10 cellular contexts compared by ENCODE assay signal in genomic region chr16:10180771-10181163, GRCh38. TPM values are rescaled to one million over a fixed set of nuclear protein-coding genes. Genes with fewer than 3 reads are reported as not detected.
DNase-seq lines count a peak whose midpoint lies in the region; ATAC-seq and TF ChIP-seq lines count a peak whose summit lies in the region.
"Had no signal": no experiment of that assay in that cellular context is flagged by ENCODE, and none has a peak within 500 bp of the region (broad histone marks: within the 10 kb centered on the region; RNA-seq: fewer than 3 reads in every experiment).

No MANE protein-coding gene starts in this region.

- H3F3A ChIP-seq in GM23338 (replicated peaks; ENCODE audit: low read depth) = no peaks in the 10 kb centered on the region

- peak; percentile 75 to 78 for TF ChIP-seq CTCF in GM23338 (conservative IDR thresholded peaks at IDR 0.05; ENCODE audit: low read depth in 2 of 2)
- no peak for TF ChIP-seq CTCF in activated B cell treated with CpG ODN at 0.5 μM for 24 hours (IDR thresholded peaks at IDR 0.05)

- intact Hi-C loops in activated B cell treated with CpG ODN at 0.5 μM for 24 hours (cut with micrococcal nuclease) = loop anchor here (1.0 to 10.0 kb wide), 4 partner anchors 533 to 1613 kb away; no protein-coding TSS in a partner anchor

- no peaks in the 10 kb centered on the region for H3K36me3 ChIP-seq in GM23338 (ENCODE audit: insufficient read depth)
- no peaks in the 10 kb centered on the region for H3K36me3 ChIP-seq in skeletal muscle tissue (ENCODE audit: control insufficient read depth in 3 of 3, insufficient read depth in 3 of 3, low read length in 3 of 3)
- H3K36me3 ChIP-seq in CD8-positive, alpha-beta memory T cell (ENCODE audit: insufficient read depth, low read length) = no peaks in the 10 kb centered on the region
- H3K36me3 ChIP-seq: Peyer's patch had no signal

- H3K4me3 Mint-ChIP-seq in GM23338 (peak overlapping the region; percentile 76), activated B cell treated with CpG ODN at 0.5 μM for 24 hours (peak overlapping the region; percentile 78), immature natural killer cell (no peak overlapping the region)
- no peak overlapping the region for H3K4me3 Mint-ChIP-seq in CD8-positive, alpha-beta memory T cell

- H3K27me3 Mint-ChIP-seq in GM23338 (ENCODE audit: insufficient read depth, low read depth, poor library complexity) (peaks cover 40% of the 10 kb centered on the region), activated B cell treated with CpG ODN at 0.5 μM for 24 hours (peaks cover 55% of the 10 kb centered on the region), immature natural killer cell (ENCODE audit: low read depth in 3 of 3) (peaks cover 8 to 24% (median 14%) of the 10 kb centered on the region in 3 donors)
- peaks cover 19 to 40% of the 10 kb centered on the region in 2 donors for H3K27me3 Mint-ChIP-seq in CD8-positive, alpha-beta memory T cell

- 0 out of 2 replicates have a peak, but pooled peaks cover 10% of the 10 kb centered on the region for H3K9me2 ChIP-seq in GM23338 (ENCODE audit: insufficient read depth)

- peaks cover 3% of the 10 kb centered on the region; the same call in 1 of the 2 replicates for H4K20me1 ChIP-seq in GM23338 (replicated peaks; ENCODE audit: insufficient read depth)

- DNase-seq in GM23338 (ENCODE audit: low spot score) (peak; percentile 97), activated B cell treated with CpG ODN at 0.5 μM for 24 hours (peak; percentile 41), globus pallidus (ENCODE audit: low spot score) (peak; percentile 34), immature natural killer cell (no peak), GOT3 (lab: John Stamatoyannopoulos, UW) (no peak)
- no peak for DNase-seq in CD8-positive, alpha-beta memory T cell

- no peaks in the 10 kb centered on the region for H3K79me2 ChIP-seq in GM23338 (replicated peaks; ENCODE audit: insufficient read depth)

- H3K9me3 ChIP-seq in skeletal muscle tissue (ENCODE audit: control insufficient read depth in 3 of 3, low read length in 3 of 3) = no peaks in the 10 kb centered on the region
- no peaks in the 10 kb centered on the region for H3K9me3 ChIP-seq in CD8-positive, alpha-beta memory T cell (ENCODE audit: low read length)
- H3K9me3 ChIP-seq: Peyer's patch, psoas muscle had no signal

- H3K4me3 ChIP-seq in GM23338 (peak overlapping the region; percentile 84), skeletal muscle tissue (ENCODE audit: low read length in 3 of 3) (peak overlapping the region in 2 of 3 donors; percentile 41 to 54)
- no peak overlapping the region for H3K4me3 ChIP-seq in CD8-positive, alpha-beta memory T cell (ENCODE audit: low read length)

- peak overlapping the region; percentile 96 for H2AFZ ChIP-seq in GM23338

- H3K27ac Mint-ChIP-seq in GM23338 = no peak overlapping the region
- H3K27ac Mint-ChIP-seq in activated B cell treated with CpG ODN at 0.5 μM for 24 hours = no peak overlapping the region
- H3K27ac Mint-ChIP-seq in CD8-positive, alpha-beta memory T cell = no peak overlapping the region
- H3K27ac Mint-ChIP-seq in immature natural killer cell = no peak overlapping the region

- no peak overlapping the region for H3K9ac ChIP-seq in skeletal muscle tissue (ENCODE audit: low read depth in 1 of 3, low read length in 3 of 3)

- peak overlapping the region; percentile 94 for H3K4me2 ChIP-seq in GM23338

- H3K9me3 Mint-ChIP-seq in GM23338 = no peaks in the 10 kb centered on the region; the same call in 2 of the 3 replicates
- peaks cover 2% of the 10 kb centered on the region for H3K9me3 Mint-ChIP-seq in activated B cell treated with CpG ODN at 0.5 μM for 24 hours
- H3K9me3 Mint-ChIP-seq in CD8-positive, alpha-beta memory T cell = peaks cover 0 to 5% (median 0%) of the 10 kb centered on the region in 5 donors
- peaks cover 0 to 1% (median 0%) of the 10 kb centered on the region in 6 donors for H3K9me3 Mint-ChIP-seq in immature natural killer cell

- H3K27ac ChIP-seq in GM23338 (ENCODE audit: low read depth) (no peak overlapping the region), skeletal muscle tissue (ENCODE audit: low read depth, low read length) (no peak overlapping the region)
- no peak overlapping the region for H3K27ac ChIP-seq in CD8-positive, alpha-beta memory T cell (ENCODE audit: low read depth, low read length)
- H3K27ac ChIP-seq: Peyer's patch, psoas muscle had no signal

- ATAC-seq in GM23338 (peak; percentile 53), activated B cell treated with CpG ODN at 0.5 μM for 24 hours (ENCODE audit: low read depth) (peak; percentile 55), HG02678 (IDR thresholded peaks at IDR 0.05; ENCODE audit: unreplicated experiment) (no peak)

- peaks cover 6% of the 10 kb centered on the region; the same call in 1 of the 3 replicates for H3K4me1 Mint-ChIP-seq in GM23338
- H3K4me1 Mint-ChIP-seq in activated B cell treated with CpG ODN at 0.5 μM for 24 hours = peaks cover 24% of the 10 kb centered on the region
- H3K4me1 Mint-ChIP-seq in CD8-positive, alpha-beta memory T cell = peaks cover 4 to 14% (median 4%) of the 10 kb centered on the region in 3 donors
- H3K4me1 Mint-ChIP-seq in immature natural killer cell = peaks cover 0 to 2% of the 10 kb centered on the region in 2 donors

- POLR2A ChIA-PET in activated B cell treated with CpG ODN at 0.5 μM for 24 hours (lab: Charles Lee) = no interaction called here
- POLR2A ChIA-PET in CD8-positive, alpha-beta memory T cell (lab: Charles Lee) = no interaction called here

- H3K27me3 ChIP-seq in GM23338 (ENCODE audit: insufficient read depth) (peaks cover 73% of the 10 kb centered on the region), skeletal muscle tissue (ENCODE audit: control insufficient read depth in 3 of 3, insufficient read depth in 3 of 3, low read length in 3 of 3) (peaks cover 47 to 62% (median 55%) of the 10 kb centered on the region in 3 donors)
- no peaks in the 10 kb centered on the region for H3K27me3 ChIP-seq in CD8-positive, alpha-beta memory T cell (ENCODE audit: insufficient read depth, low read length, poor library complexity, severe bottlenecking)

- peaks cover 4% of the 10 kb centered on the region; the same call in 2 of the 3 replicates for H3K36me3 Mint-ChIP-seq in GM23338 (ENCODE audit: low read depth)
- no peaks in the 10 kb centered on the region for H3K36me3 Mint-ChIP-seq in activated B cell treated with CpG ODN at 0.5 μM for 24 hours (ENCODE audit: low read depth)
- no peaks in the 10 kb centered on the region for H3K36me3 Mint-ChIP-seq in CD8-positive, alpha-beta memory T cell
- H3K36me3 Mint-ChIP-seq in immature natural killer cell = no peaks in the 10 kb centered on the region

- H3K4me1 ChIP-seq in GM23338 (ENCODE audit: insufficient read depth) = peaks cover 3% of the 10 kb centered on the region; the same call in 1 of the 2 replicates
- peaks cover 6 to 12% (median 7%) of the 10 kb centered on the region in 3 donors for H3K4me1 ChIP-seq in skeletal muscle tissue (ENCODE audit: control insufficient read depth in 3 of 3, insufficient read depth in 3 of 3, low read length in 3 of 3)
- H3K4me1 ChIP-seq in CD8-positive, alpha-beta memory T cell (ENCODE audit: insufficient read depth, low read length) = no peaks in the 10 kb centered on the region

- CTCF ChIA-PET in activated B cell treated with CpG ODN at 0.5 μM for 24 hours (lab: Charles Lee) = interaction anchor here (1.5 kb wide), 1 partner anchor 922 kb away, joined by 4 read pairs; no protein-coding TSS in a partner anchor
- CTCF ChIA-PET in CD8-positive, alpha-beta memory T cell (lab: Charles Lee) = no interaction called here

TF ChIP-seq in GM23338, 12 proteins besides CTCF, POLR2A, EP300 and RAD21:
- no peak for TF ChIP-seq ZNF114 (CRISPR knock-in tag; IDR thresholded peaks at IDR 0.05)
- TF ChIP-seq POLR2AphosphoS5 (IDR thresholded peaks at IDR 0.05; ENCODE audit: low read depth) = 0 out of 2 replicates have a peak, but pooled peaks have one; percentile 34
- TF ChIP-seq CREB1 (CRISPR knock-in tag; IDR thresholded peaks at IDR 0.05; ENCODE audit: low read depth) = peak; percentile 28; the same call in 1 of the 2 replicates
TF ChIP-seq in GM23338: peak in this region for 2.

RNA-seq across cellular contexts. Expression of gene GRIN2A, which starts 1.5 kb away (rescaled TPM):
- 5.0 and 5.1 TPM in 2 replicates for total RNA-seq in GM23338 (2014; rRNA removed; shearing (Covaris generic))
- polyA plus RNA-seq in GM23338 (2016; fragmentation: Nextera tagmentation; extraction: Ambion mirVana) (0.89 and 0.92 TPM in 2 replicates), immature natural killer cell (not detected)
- total RNA-seq in activated B cell treated with CpG ODN at 0.5 μM for 24 hours (0.76 and 1.5 TPM in 2 replicates), skeletal muscle tissue (0.52 TPM)
- total RNA-seq in CD8-positive, alpha-beta memory T cell = not detected
- polyA plus RNA-seq in CD8-positive, alpha-beta memory T cell = not detected

Comparison
In these comparisons a context has a peak if more than half of its experiments do, and no peak if none do; other contexts are left out.
1. DNase-seq: peak in GM23338 (single experiment), activated B cell treated with CpG ODN at 0.5 μM for 24 hours (single experiment) and globus pallidus (single experiment); none in CD8-positive, alpha-beta memory T cell (0 of 5), immature natural killer cell (0 of 3) and GOT3 (single experiment).
2. H3K4me3 Mint-ChIP-seq: peak in GM23338 (single experiment) and activated B cell treated with CpG ODN at 0.5 μM for 24 hours (single experiment); none in CD8-positive, alpha-beta memory T cell (0 of 7) and immature natural killer cell (0 of 5).